In genomic region chrX:44873415-44874270, GRCh38 we compare ENCODE assay signal across 9 cellular contexts. TPM values are rescaled to one million over a fixed set of nuclear protein-coding genes. Genes with fewer than 3 reads are reported as not detected.
DNase-seq lines count a peak whose midpoint lies in the region; ATAC-seq lines count a peak whose summit lies in the region.
"Had no signal": no experiment of that assay in that cellular context is flagged by ENCODE, and none has a peak within 500 bp of the region (broad histone marks: within the 10 kb centered on the region; RNA-seq: fewer than 3 reads in every experiment).

No MANE protein-coding gene starts in this region.

- H3K4me3 Mint-ChIP-seq in CD4-positive, CD25-positive, alpha-beta regulatory T cell: peak overlapping the region; percentile 97 to 99 (median 98)
- peak overlapping the region; percentile 86 for H3K4me3 Mint-ChIP-seq in effector memory CD8-positive, alpha-beta T cell

- peak overlapping the region; percentile 99 for H3K9ac ChIP-seq in GM23248

- no peaks in the 10 kb centered on the region for H3K36me3 ChIP-seq in CD4-positive, CD25-positive, alpha-beta regulatory T cell (ENCODE audit: control insufficient read depth, insufficient read depth, low read length)
- no peaks in the 10 kb centered on the region; the same call in 1 of the 2 replicates for H3K36me3 ChIP-seq in GM23248 (ENCODE audit: low read depth)
- no peaks in the 10 kb centered on the region for H3K36me3 ChIP-seq in mesodermal cell (ENCODE audit: control insufficient read depth, insufficient read depth, low read length)

- in situ Hi-C loops in GM23248 (cut with MboI): no loop called here

- 0 to 1% methylated on average over 15 to 26 of the region's 99 CpGs for WGBS in GM23248 (ENCODE audit: low coverage in 1 of 2, low lambda C conversion rate in 2 of 2, missing lambda C conversion rate in 2 of 2), 2 experiments
- WGBS in mesodermal cell (ENCODE audit: insufficient coverage in 2 of 2), 2 experiments: 0% methylated on average over 13 to 25 of the region's 99 CpGs

- DNase-seq in CD4-positive, CD25-positive, alpha-beta regulatory T cell: peak; percentile 37 to 71 (median 66)
- DNase-seq in GM23248 (peak; percentile 67), NCI-H226 (peak; percentile 24)
- DNase-seq in activated CD8-positive, alpha-beta memory T cell treated with anti-CD3 and anti-CD28 coated beads for 4 hours (ENCODE audit: low read depth in 2 of 2): peak; percentile 5 to 20
- DNase-seq in effector memory CD8-positive, alpha-beta T cell: peak; percentile 28 to 36 (median 31)
- peak; percentile 19 for DNase-seq in stimulated activated CD8-positive, alpha-beta memory T cell treated with anti-CD3 and anti-CD28 coated beads, Interleukin-4, amount 100 ng/mL, for 24 hours (ENCODE audit: low read depth)

- H3F3A ChIP-seq in GM23248 (ENCODE audit: insufficient read depth): peaks cover 13% of the 10 kb centered on the region; the same call in 1 of the 2 replicates

- no peaks in the 10 kb centered on the region for H3K27me3 Mint-ChIP-seq in CD4-positive, CD25-positive, alpha-beta regulatory T cell
- no peaks in the 10 kb centered on the region for H3K27me3 Mint-ChIP-seq in effector memory CD8-positive, alpha-beta T cell

- H3K4me1 Mint-ChIP-seq in CD4-positive, CD25-positive, alpha-beta regulatory T cell: peaks cover 12 to 55% (median 22%) of the 10 kb centered on the region in 4 donors
- peaks cover 2 to 3% of the 10 kb centered on the region in 2 donors for H3K4me1 Mint-ChIP-seq in effector memory CD8-positive, alpha-beta T cell (ENCODE audit: low read depth in 2 of 2)

- H2AFZ ChIP-seq in GM23248: peak overlapping the region; percentile 81

- no peak for ATAC-seq in CD4-positive, CD25-positive, alpha-beta regulatory T cell (ENCODE audit: low read depth in 2 of 2)
- ATAC-seq in effector memory CD8-positive, alpha-beta T cell (replicated peaks): peak; percentile 18
- ATAC-seq in HG03196 (IDR thresholded peaks at IDR 0.05; ENCODE audit: unreplicated experiment): no peak

- H3K9me3 Mint-ChIP-seq in CD4-positive, CD25-positive, alpha-beta regulatory T cell: no peaks in the 10 kb centered on the region
- H3K9me3 Mint-ChIP-seq in effector memory CD8-positive, alpha-beta T cell: no peaks in the 10 kb centered on the region

- H3K79me2 ChIP-seq in GM23248 (ENCODE audit: insufficient read depth): peaks cover 65% of the 10 kb centered on the region

- H3K9me3 ChIP-seq in CD4-positive, CD25-positive, alpha-beta regulatory T cell (ENCODE audit: control insufficient read depth in 2 of 2, low read length in 2 of 2): no peaks in the 10 kb centered on the region
- H3K9me3 ChIP-seq in GM23248 (ENCODE audit: low read depth) (no peaks in the 10 kb centered on the region), mesodermal cell (ENCODE audit: control insufficient read depth, low read length) (no peaks in the 10 kb centered on the region)

- H3K27ac Mint-ChIP-seq in CD4-positive, CD25-positive, alpha-beta regulatory T cell: peak overlapping the region; percentile 95 to 99 (median 97)
- H3K27ac Mint-ChIP-seq in effector memory CD8-positive, alpha-beta T cell: peak overlapping the region; percentile 91 to 94

- no peaks in the 10 kb centered on the region for H3K36me3 Mint-ChIP-seq in CD4-positive, CD25-positive, alpha-beta regulatory T cell
- peaks cover 11% of the 10 kb centered on the region for H3K36me3 Mint-ChIP-seq in effector memory CD8-positive, alpha-beta T cell (ENCODE audit: insufficient read depth)

- H3K9me2 ChIP-seq in GM23248 (ENCODE audit: insufficient read depth): no peaks in the 10 kb centered on the region

- 0 out of 2 replicates have a peak, but pooled peaks cover 4% of the 10 kb centered on the region for H4K20me1 ChIP-seq in GM23248 (ENCODE audit: insufficient read depth)

- peak overlapping the region; percentile 97 for H3K27ac ChIP-seq in CD4-positive, CD25-positive, alpha-beta regulatory T cell (ENCODE audit: insufficient read depth, low read length, poor library complexity, severe bottlenecking)
- H3K27ac ChIP-seq in GM23248: peak overlapping the region; percentile 99
- H3K27ac ChIP-seq in mesodermal cell (ENCODE audit: low read depth, low read length, severe bottlenecking): peak overlapping the region; percentile 97

- peak overlapping the region; percentile 98 for H3K4me2 ChIP-seq in GM23248 (ENCODE audit: unreplicated experiment)

- peak overlapping the region; percentile 95 for H3K4me3 ChIP-seq in CD4-positive, CD25-positive, alpha-beta regulatory T cell (ENCODE audit: low read depth, low read length)
- H3K4me3 ChIP-seq in GM23248 (peak overlapping the region; percentile 95), mesodermal cell (ENCODE audit: extremely low read depth, insufficient read depth, low read length, poor library complexity, severe bottlenecking) (peak overlapping the region; percentile 67)

- no peaks in the 10 kb centered on the region for H3K27me3 ChIP-seq in CD4-positive, CD25-positive, alpha-beta regulatory T cell (ENCODE audit: control insufficient read depth, insufficient read depth, low read length)
- no peaks in the 10 kb centered on the region for H3K27me3 ChIP-seq in GM23248 (replicated peaks; ENCODE audit: insufficient read depth)

- H3K4me1 ChIP-seq in CD4-positive, CD25-positive, alpha-beta regulatory T cell (ENCODE audit: control insufficient read depth, insufficient read depth, low read length, poor library complexity, severe bottlenecking): peaks cover 32% of the 10 kb centered on the region
- H3K4me1 ChIP-seq in GM23248 (ENCODE audit: insufficient read depth) (peaks cover 5% of the 10 kb centered on the region; the same call in 1 of the 2 replicates), mesodermal cell (ENCODE audit: control insufficient read depth, insufficient read depth, low read length, poor library complexity, severe bottlenecking) (no peaks in the 10 kb centered on the region)

RNA-seq across cellular contexts. Expression of gene KDM6A, which starts 0.7 kb away (rescaled TPM):
- 116 TPM for total RNA-seq in CD4-positive, CD25-positive, alpha-beta regulatory T cell
- 10 to 100 TPM in 3 of 4 donors, 1 to 10 TPM in 1; 9.2 to 20.9 (median 19.1) TPM for polyA plus RNA-seq in CD4-positive, CD25-positive, alpha-beta regulatory T cell
- total RNA-seq in GM23248 (2014; rRNA removed; shearing (Covaris generic)): 12.0 and 31.2 TPM in 2 replicates
- polyA plus RNA-seq in GM23248 (2016; fragmentation: Nextera tagmentation; extraction: Ambion mirVana): 4.5 and 5.8 TPM in 2 replicates
- polyA plus RNA-seq in mesodermal cell (2013, experiment 1 of 2): 21.0 TPM
- polyA plus RNA-seq in mesodermal cell (2013, experiment 2 of 2): 23.9 TPM

RNA-seq across cellular contexts. Expression of gene DUSP21, which starts 29.8 kb away (rescaled TPM):
- total RNA-seq in CD4-positive, CD25-positive, alpha-beta regulatory T cell: not detected
- not detected for polyA plus RNA-seq in CD4-positive, CD25-positive, alpha-beta regulatory T cell
- not detected in 2 replicates for total RNA-seq in GM23248 (2014; rRNA removed; shearing (Covaris generic))
- not detected in 2 replicates for polyA plus RNA-seq in GM23248 (2016; fragmentation: Nextera tagmentation; extraction: Ambion mirVana)
- polyA plus RNA-seq in mesodermal cell (2013, experiment 1 of 2): not detected
- not detected for polyA plus RNA-seq in mesodermal cell (2013, experiment 2 of 2)
- total RNA-seq: T-helper 1 cell treated with Interleukin-12 subunit alpha and Interleukin-12 subunit beta and Interleukin-4 antibody, amounts not matched to agents 30 ng/mL and 1 ng/mL, for 36 hours had no signal

Comparison
In these comparisons a context has a peak if more than half of its experiments do, and no peak if none do; other contexts are left out.
1. DNase-seq: peak in every context shown above with its lines; median percentile 67 in GM23248; 66 in CD4-positive, CD25-positive, alpha-beta regulatory T cell; 31 in effector memory CD8-positive, alpha-beta T cell; 24 in NCI-H226; 19 in stimulated activated CD8-positive, alpha-beta memory T cell treated with anti-CD3 and anti-CD28 coated beads, Interleukin-4, amount 100 ng/mL, for 24 hours; 12 in activated CD8-positive, alpha-beta memory T cell treated with anti-CD3 and anti-CD28 coated beads for 4 hours.